8 cellular contexts compared by ENCODE assay signal in genomic region chr2:43293744-43294695, GRCh38.
DNase-seq lines count a peak whose midpoint lies in the region; ATAC-seq and TF ChIP-seq lines count a peak whose summit lies in the region.

No MANE protein-coding gene starts in this region.

- peak; percentile 52 to 53 for DNase-seq in Caco-2
- no peak for DNase-seq in chondrocyte (ENCODE audit: low spot score)
- DNase-seq in mucosa of gallbladder (ENCODE audit: low spot score), result peak; percentile 63
- peak in 1 of 2 donors; percentile 70 for DNase-seq in upper lobe of left lung
- DNase-seq in DMS 273 (lab: John Stamatoyannopoulos, UW; ENCODE audit: unreplicated experiment), result no peak

- H3K9me3 Mint-ChIP-seq in Caco-2 (ENCODE audit: unreplicated experiment) (peaks cover 10% of the 10 kb centered on the region), chondrocyte (ENCODE audit: low read depth) (peaks cover 4% of the 10 kb centered on the region)

- H3K4me1 ChIP-seq in Caco-2 (peaks cover 16% of the 10 kb centered on the region), upper lobe of left lung (peaks cover 12 to 24% (median 14%) of the 10 kb centered on the region in 4 donors)

- peak in 3 of 4 donors; percentile 5 to 96 (median 7) for TF ChIP-seq EP300 in upper lobe of left lung (IDR thresholded peaks at IDR 0.05)

- H3K27ac ChIP-seq in upper lobe of left lung, result peak overlapping the region; percentile 64 to 77 (median 69)

- ATAC-seq in GM19372 (IDR thresholded peaks at IDR 0.05; ENCODE audit: low read depth, unreplicated experiment) (peak; percentile 97), HG03378 (IDR thresholded peaks at IDR 0.05; ENCODE audit: unreplicated experiment) (peak; percentile 97), SK-N-SH treated with all-trans-retinoic acid at 6 μM for 48 hours (peak; percentile 95), upper lobe of left lung (ENCODE audit: low FRiP score in 2 of 2) (peak; percentile 80 to 96)

- no peaks in the 10 kb centered on the region for H3K9me3 ChIP-seq in Caco-2
- no peaks in the 10 kb centered on the region for H3K9me3 ChIP-seq in upper lobe of left lung

- H3K27ac Mint-ChIP-seq in Caco-2 (ENCODE audit: unreplicated experiment) (peak overlapping the region; percentile 49), chondrocyte (ENCODE audit: unreplicated experiment) (peak overlapping the region; percentile 97)

- peaks cover 8% of the 10 kb centered on the region for H3K36me3 Mint-ChIP-seq in Caco-2 (ENCODE audit: insufficient read depth, unreplicated experiment)
- peaks cover 10% of the 10 kb centered on the region for H3K36me3 Mint-ChIP-seq in chondrocyte (ENCODE audit: low read depth)

- POLR2A ChIA-PET in Caco-2 (lab: Charles Lee), result no interaction called here

- H3K27me3 Mint-ChIP-seq in Caco-2 (ENCODE audit: insufficient read depth, unreplicated experiment) (no peaks in the 10 kb centered on the region), chondrocyte (ENCODE audit: low read depth) (no peaks in the 10 kb centered on the region)

- H3K4me3 ChIP-seq in Caco-2 (ENCODE audit: low read depth, low read length), result no peak overlapping the region
- H3K4me3 ChIP-seq in upper lobe of left lung, result no peak overlapping the region

- H3K4me1 Mint-ChIP-seq in Caco-2 (ENCODE audit: low read depth, unreplicated experiment) (peaks cover 16% of the 10 kb centered on the region), chondrocyte (ENCODE audit: low read depth) (peaks cover 24% of the 10 kb centered on the region)

- TF ChIP-seq CTCF in Caco-2 (IDR thresholded peaks at IDR 0.05; ENCODE audit: insufficient read depth in 1 of 2, low read depth in 1 of 2, low read length in 1 of 2, severe bottlenecking in 1 of 2, unreplicated experiment in 1 of 2), result no peak
- TF ChIP-seq CTCF in chondrocyte (IDR thresholded peaks at IDR 0.05), result no peak
- TF ChIP-seq CTCF in upper lobe of left lung (IDR thresholded peaks at IDR 0.05), result no peak

- CTCF ChIA-PET in Caco-2 (lab: Charles Lee), result no interaction called here

- no peak overlapping the region for H3K4me3 Mint-ChIP-seq in Caco-2 (ENCODE audit: unreplicated experiment)
- no peak overlapping the region for H3K4me3 Mint-ChIP-seq in chondrocyte (ENCODE audit: unreplicated experiment)

- 59 to 62% methylated on average over 6 of the region's 6 CpGs for WGBS in upper lobe of left lung, 2 donors

- peaks cover 7% of the 10 kb centered on the region for H3K36me3 ChIP-seq in Caco-2 (ENCODE audit: control insufficient read depth, insufficient read depth, low read length)
- peaks cover 0 to 17% (median 5%) of the 10 kb centered on the region in 4 donors for H3K36me3 ChIP-seq in upper lobe of left lung

- TF ChIP-seq POLR2A in upper lobe of left lung (IDR thresholded peaks at IDR 0.05), result peak in 1 of 4 donors; percentile 24

- BruUV-seq in Caco-2 (replicated peaks; lab: Mats Ljungman, UMichigan), result no TSS peak

- intact Hi-C loops in Caco-2 (cut with micrococcal nuclease; ENCODE audit: unreplicated experiment), result loop anchor here (2.0 kb wide), 1 partner anchor 17 kb away; no protein-coding TSS in a partner anchor

- H3K27me3 ChIP-seq in Caco-2 (replicated peaks; ENCODE audit: control insufficient read depth, insufficient read depth, low read length) (no peaks in the 10 kb centered on the region), upper lobe of left lung (no peaks in the 10 kb centered on the region)

TF ChIP-seq in SK-N-SH treated with all-trans-retinoic acid at 6 μM for 48 hours, 23 proteins besides CTCF, POLR2A, EP300 and RAD21:
- TF ChIP-seq BACH2 (CRISPR knock-in tag; IDR thresholded peaks at IDR 0.05; ENCODE audit: borderline replicate concordance) (no peak), ISL1 (CRISPR knock-in tag; IDR thresholded peaks at IDR 0.05) (0 out of 2 replicates have a peak, but pooled peaks have one; percentile 33), ZFP3 (CRISPR knock-in tag; IDR thresholded peaks at IDR 0.05) (peak; percentile 61; the same call in 1 of the 2 replicates)

Comparison
In these comparisons a context has a peak if more than half of its experiments do, and no peak if none do; other contexts are left out.
1. DNase-seq: peak in Caco-2 (2 of 2) and mucosa of gallbladder (single experiment); none in chondrocyte (single experiment) and DMS 273 (single experiment).
2. Peak in every context shown above with its lines, with median percentiles within 50 percentile points of each other: ATAC-seq.